In genomic region chr4:133544097-133544496, GRCh38 we compare ENCODE assay signal across 10 cellular contexts.
"Had no signal": no experiment of that assay in that cellular context is flagged by ENCODE, and none has a peak within 500 bp of the region (broad histone marks: within the 10 kb centered on the region; RNA-seq: fewer than 3 reads in every experiment).

No MANE protein-coding gene starts in this region.

- H3K4me2 ChIP-seq: GM23338 had no signal

- H3K9me3 ChIP-seq: HAP-1 had no signal

- DNase-seq: GM23248, GOT3, H7, H9, HCEC 1CT, HFFc6 had no signal

- H3K9me3 Mint-ChIP-seq: GM23338, H9 had no signal

- H3K4me1 ChIP-seq: HAP-1 had no signal

- H3K4me3 ChIP-seq: GM23248, GM23338, HAP-1 had no signal

- ATAC-seq: GM23338, HCT116 had no signal

- H3K36me3 ChIP-seq: HAP-1 had no signal

- H3K4me3 Mint-ChIP-seq: GM23338, H9, HFFc6 had no signal

- H3K27ac ChIP-seq: GM23248 had no signal

- FAIRE-seq: H54 had no signal

- H2AFZ ChIP-seq: GM23248, GM23338 had no signal

- H3K27ac Mint-ChIP-seq: GM23338, H9, HFFc6 had no signal

- H3K9ac ChIP-seq: GM23248 had no signal
